27 cellular contexts compared by ENCODE assay signal in genomic region chr13:50714886-50715285, GRCh38.
A peak's percentile ranks its signal among the peaks of the same experiment; 100 is the strongest.
DNase-seq lines count a peak whose midpoint lies in the region; ATAC-seq and TF ChIP-seq lines count a peak whose summit lies in the region.
"Had no signal": no experiment of that assay in that cellular context is flagged by ENCODE, and none has a peak within 500 bp of the region (broad histone marks: within the 10 kb centered on the region; RNA-seq: fewer than 3 reads in every experiment).

No MANE protein-coding gene starts in this region.

- H3K4me1 ChIP-seq in neutrophil (ENCODE audit: control insufficient read depth in 1 of 2, insufficient read depth in 1 of 2, low read depth in 1 of 2, low read length in 1 of 2): peaks cover 47 to 48% of the 10 kb centered on the region in 2 experiments
- H3K4me1 ChIP-seq: HAP-1, prostate gland, sigmoid colon had no signal

- no peak overlapping the region for H3K27ac Mint-ChIP-seq in nephron progenitor cell
- H3K27ac Mint-ChIP-seq: activated CD4-positive, alpha-beta T cell treated with anti-CD3 and anti-CD28 coated beads for 36 hours had no signal

- H3K9me3 ChIP-seq in WERI-Rb-1 (ENCODE audit: severe bottlenecking) (no peaks in the 10 kb centered on the region), neutrophil (no peaks in the 10 kb centered on the region)
- H3K9me3 ChIP-seq: gastrocnemius medialis, HAP-1, MG63, prostate gland, sigmoid colon, testis had no signal

- H3K4me3 Mint-ChIP-seq in nephron progenitor cell: no peak overlapping the region
- H3K4me3 Mint-ChIP-seq: activated CD4-positive, alpha-beta T cell treated with anti-CD3 and anti-CD28 coated beads for 36 hours had no signal

- peak overlapping the region; percentile 91 for H3K27ac ChIP-seq in HL-60 (replicated peaks)
- H3K27ac ChIP-seq in WERI-Rb-1: no peak overlapping the region
- peak overlapping the region; percentile 89 for H3K27ac ChIP-seq in neutrophil
- H3K27ac ChIP-seq: gastrocnemius medialis, prostate gland, SK-N-MC, testis had no signal

- peaks cover 12% of the 10 kb centered on the region for H3K9me3 Mint-ChIP-seq in nephron progenitor cell

- H3K4me3 ChIP-seq in HL-60 (replicated peaks; ENCODE audit: insufficient read depth, low read length): peak overlapping the region; percentile 60
- H3K4me3 ChIP-seq in WERI-Rb-1 (ENCODE audit: low read depth, low read length): no peak overlapping the region
- H3K4me3 ChIP-seq in neutrophil (ENCODE audit: low read depth in 1 of 2, low read length in 1 of 2): peak overlapping the region; percentile 52 to 54
- H3K4me3 ChIP-seq: gastrocnemius medialis, HAP-1, MG63, prostate gland, sigmoid colon, SK-N-MC, testis had no signal

- no peak for ATAC-seq in HG02870 (IDR thresholded peaks at IDR 0.05; ENCODE audit: unreplicated experiment)
- ATAC-seq: activated CD4-positive, alpha-beta T cell treated with anti-CD3 and anti-CD28 coated beads for 36 hours; gastrocnemius medialis had no signal

- H3K4me1 Mint-ChIP-seq in nephron progenitor cell: peaks cover 22% of the 10 kb centered on the region

- H3K36me3 Mint-ChIP-seq in nephron progenitor cell (ENCODE audit: low read depth): peaks cover 14% of the 10 kb centered on the region
- H3K36me3 Mint-ChIP-seq: activated naive CD8-positive, alpha-beta T cell had no signal

- peak; percentile 9 for DNase-seq in CD1c-positive myeloid dendritic cell (ENCODE audit: extremely low spot score)
- DNase-seq in HL-60 (ENCODE audit: low read depth in 1 of 2, low spot score in 1 of 2): peak; percentile 55 to 84
- DNase-seq in WERI-Rb-1: peak; percentile 56
- DNase-seq in nephron progenitor cell: no peak
- no peak for DNase-seq in RPMI8226
- no peak for DNase-seq in 8988T
- DNase-seq: activated CD4-positive, alpha-beta T cell treated with anti-CD3 and anti-CD28 coated beads for 36 hours; activated CD8-positive, alpha-beta memory T cell treated with anti-CD3 and anti-CD28 coated beads for 24 hours; activated effector memory CD4-positive, alpha-beta T cell treated with Interleukin-2 at 50 U/mL for 16 hours; CD8-positive, alpha-beta memory T cell; dermis blood vessel endothelial cell; DMS153; MG63; NCI-H1694; NK-92 treated with Interleukin-12 subunit alpha and Interleukin-12 subunit beta, amount 100 ng/mL, for 24 hours; stimulated activated CD4-positive, alpha-beta T cell treated with anti-CD3 and anti-CD28 coated beads, Interleukin-15, amount 100 ng/mL, for 24 hours; stimulated activated naive CD4-positive, alpha-beta T cell; T-helper 2 cell had no signal

- H3K27me3 Mint-ChIP-seq in nephron progenitor cell (ENCODE audit: low read depth, poor library complexity): no peaks in the 10 kb centered on the region
- H3K27me3 Mint-ChIP-seq: activated CD4-positive, alpha-beta T cell treated with anti-CD3 and anti-CD28 coated beads for 36 hours had no signal

- H3K36me3 ChIP-seq in WERI-Rb-1 (no peaks in the 10 kb centered on the region), neutrophil (no peaks in the 10 kb centered on the region)
- H3K36me3 ChIP-seq: gastrocnemius medialis, HAP-1, MG63, prostate gland, sigmoid colon had no signal

- TF ChIP-seq CTCF in HL-60 (IDR thresholded peaks at IDR 0.05; ENCODE audit: insufficient read depth, low read length): no peak
- TF ChIP-seq CTCF in WERI-Rb-1 (IDR thresholded peaks at IDR 0.05; ENCODE audit: low read depth, low read length): no peak
- no peak for TF ChIP-seq CTCF in neutrophil (IDR thresholded peaks at IDR 0.05)
- no peak for TF ChIP-seq CTCF in nephron progenitor cell (IDR thresholded peaks at IDR 0.05)

- no peaks in the 10 kb centered on the region for H3K27me3 ChIP-seq in HL-60 (ENCODE audit: insufficient read depth, poor library complexity, severe bottlenecking)
- H3K27me3 ChIP-seq in WERI-Rb-1 (ENCODE audit: insufficient read depth, low read depth, severe bottlenecking): peaks cover 9% of the 10 kb centered on the region
- no peaks in the 10 kb centered on the region for H3K27me3 ChIP-seq in neutrophil
- H3K27me3 ChIP-seq: gastrocnemius medialis, MG63, sigmoid colon, testis had no signal

Comparison
In these comparisons a context has a peak if more than half of its experiments do, and no peak if none do; other contexts are left out.
1. DNase-seq: peak in CD1c-positive myeloid dendritic cell (single experiment), HL-60 (2 of 2) and WERI-Rb-1 (single experiment); none in nephron progenitor cell (single experiment), RPMI8226 (single experiment) and 8988T (single experiment).